2 cellular contexts compared by ENCODE assay signal in the genomic region with DNA sequence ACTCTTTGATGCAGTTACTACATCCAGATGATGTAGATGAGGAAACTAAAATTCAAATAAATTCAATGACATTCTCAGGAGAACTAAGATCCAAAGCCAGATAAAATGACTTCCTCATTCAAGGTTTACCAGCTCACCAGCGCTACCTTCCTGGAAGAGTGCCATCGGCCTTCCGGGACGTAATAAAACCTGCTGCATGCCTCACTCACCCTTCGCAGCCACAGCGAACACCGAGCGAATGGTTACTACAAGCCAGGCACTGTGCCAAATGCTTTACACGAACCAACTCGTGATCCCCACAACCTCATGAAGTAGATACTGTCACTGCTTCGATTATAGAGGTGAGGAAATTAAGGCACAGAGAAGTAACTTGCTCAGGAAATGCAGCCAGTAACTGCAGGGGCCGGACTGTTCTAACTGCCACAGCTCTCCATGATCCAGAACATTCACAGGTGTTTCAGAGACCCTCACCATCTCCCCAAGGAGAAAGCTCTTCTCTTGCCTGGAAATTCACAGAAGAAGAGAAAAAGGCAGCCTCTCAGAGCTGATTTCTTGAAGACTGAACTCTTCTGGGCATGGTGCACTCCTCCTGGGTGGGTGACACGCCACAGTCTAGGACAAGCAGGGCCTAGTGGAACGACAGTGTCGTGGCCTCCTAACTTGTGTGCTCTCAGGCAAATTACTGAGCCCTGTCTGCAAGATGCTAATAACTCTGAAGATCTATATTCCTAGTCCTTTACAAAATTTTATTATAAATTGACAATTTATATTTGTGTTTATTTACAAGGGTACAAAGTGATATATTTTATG.
TF ChIP-seq lines count a peak whose summit lies in the region.

No MANE protein-coding gene starts in this region.

TF ChIP-seq in IMR-90, 13 proteins besides CTCF, POLR2A, EP300 and RAD21 (continued from another document):
- TF ChIP-seq FOS (IDR thresholded peaks at IDR 0.05; ENCODE audit: low read depth, low read length) (no peak), MAFK (IDR thresholded peaks at IDR 0.05; ENCODE audit: low read depth, low read length) (no peak), RFX5 (IDR thresholded peaks at IDR 0.05; ENCODE audit: low read depth, low read length) (no peak), CEBPB (IDR thresholded peaks at IDR 0.05; ENCODE audit: low read depth, low read length) (no peak), BHLHE40 (IDR thresholded peaks at IDR 0.05; ENCODE audit: low read depth, low read length) (no peak), MXI1 (IDR thresholded peaks at IDR 0.05; ENCODE audit: borderline replicate concordance, low read depth, low read length) (no peak), SMC3 (IDR thresholded peaks at IDR 0.05; ENCODE audit: low read depth, low read length) (no peak), CHD1 (IDR thresholded peaks at IDR 0.05; ENCODE audit: low read depth, low read length) (no peak), MAZ (IDR thresholded peaks at IDR 0.05; ENCODE audit: borderline replicate concordance, low read depth, low read length) (no peak), NFE2L2 (IDR thresholded peaks at IDR 0.05; ENCODE audit: low read depth, low read length) (no peak)
- TF ChIP-seq, protein P1, sequence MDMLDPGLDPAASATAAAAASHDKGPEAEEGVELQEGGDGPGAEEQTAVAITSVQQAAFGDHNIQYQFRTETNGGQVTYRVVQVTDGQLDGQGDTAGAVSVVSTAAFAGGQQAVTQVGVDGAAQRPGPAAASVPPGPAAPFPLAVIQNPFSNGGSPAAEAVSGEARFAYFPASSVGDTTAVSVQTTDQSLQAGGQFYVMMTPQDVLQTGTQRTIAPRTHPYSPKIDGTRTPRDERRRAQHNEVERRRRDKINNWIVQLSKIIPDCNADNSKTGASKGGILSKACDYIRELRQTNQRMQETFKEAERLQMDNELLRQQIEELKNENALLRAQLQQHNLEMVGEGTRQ (IDR thresholded peaks at IDR 0.05; ENCODE audit: low read depth, low read length), result no peak

TF ChIP-seq in SK-N-SH treated with all-trans-retinoic acid at 6 μM for 48 hours, 23 proteins besides CTCF, POLR2A, EP300 and RAD21 (continued from another document):
- TF ChIP-seq TCF4 (CRISPR knock-in tag; IDR thresholded peaks at IDR 0.05; ENCODE audit: borderline replicate concordance), result no peak
- TF ChIP-seq, protein P2, sequence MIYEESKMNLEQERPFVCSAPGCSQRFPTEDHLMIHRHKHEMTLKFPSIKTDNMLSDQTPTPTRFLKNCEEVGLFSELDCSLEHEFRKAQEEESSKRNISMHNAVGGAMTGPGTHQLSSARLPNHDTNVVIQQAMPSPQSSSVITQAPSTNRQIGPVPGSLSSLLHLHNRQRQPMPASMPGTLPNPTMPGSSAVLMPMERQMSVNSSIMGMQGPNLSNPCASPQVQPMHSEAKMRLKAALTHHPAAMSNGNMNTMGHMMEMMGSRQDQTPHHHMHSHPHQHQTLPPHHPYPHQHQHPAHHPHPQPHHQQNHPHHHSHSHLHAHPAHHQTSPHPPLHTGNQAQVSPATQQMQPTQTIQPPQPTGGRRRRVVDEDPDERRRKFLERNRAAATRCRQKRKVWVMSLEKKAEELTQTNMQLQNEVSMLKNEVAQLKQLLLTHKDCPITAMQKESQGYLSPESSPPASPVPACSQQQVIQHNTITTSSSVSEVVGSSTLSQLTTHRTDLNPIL (CRISPR knock-in tag; IDR thresholded peaks at IDR 0.05; ENCODE audit: low read depth), result no peak
- TF ChIP-seq, protein P3, sequence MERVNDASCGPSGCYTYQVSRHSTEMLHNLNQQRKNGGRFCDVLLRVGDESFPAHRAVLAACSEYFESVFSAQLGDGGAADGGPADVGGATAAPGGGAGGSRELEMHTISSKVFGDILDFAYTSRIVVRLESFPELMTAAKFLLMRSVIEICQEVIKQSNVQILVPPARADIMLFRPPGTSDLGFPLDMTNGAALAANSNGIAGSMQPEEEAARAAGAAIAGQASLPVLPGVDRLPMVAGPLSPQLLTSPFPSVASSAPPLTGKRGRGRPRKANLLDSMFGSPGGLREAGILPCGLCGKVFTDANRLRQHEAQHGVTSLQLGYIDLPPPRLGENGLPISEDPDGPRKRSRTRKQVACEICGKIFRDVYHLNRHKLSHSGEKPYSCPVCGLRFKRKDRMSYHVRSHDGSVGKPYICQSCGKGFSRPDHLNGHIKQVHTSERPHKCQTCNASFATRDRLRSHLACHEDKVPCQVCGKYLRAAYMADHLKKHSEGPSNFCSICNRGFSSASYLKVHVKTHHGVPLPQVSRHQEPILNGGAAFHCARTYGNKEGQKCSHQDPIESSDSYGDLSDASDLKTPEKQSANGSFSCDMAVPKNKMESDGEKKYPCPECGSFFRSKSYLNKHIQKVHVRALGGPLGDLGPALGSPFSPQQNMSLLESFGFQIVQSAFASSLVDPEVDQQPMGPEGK (CRISPR knock-in tag; IDR thresholded peaks at IDR 0.05; ENCODE audit: borderline replicate concordance), result no peak
- TF ChIP-seq, protein P4, sequence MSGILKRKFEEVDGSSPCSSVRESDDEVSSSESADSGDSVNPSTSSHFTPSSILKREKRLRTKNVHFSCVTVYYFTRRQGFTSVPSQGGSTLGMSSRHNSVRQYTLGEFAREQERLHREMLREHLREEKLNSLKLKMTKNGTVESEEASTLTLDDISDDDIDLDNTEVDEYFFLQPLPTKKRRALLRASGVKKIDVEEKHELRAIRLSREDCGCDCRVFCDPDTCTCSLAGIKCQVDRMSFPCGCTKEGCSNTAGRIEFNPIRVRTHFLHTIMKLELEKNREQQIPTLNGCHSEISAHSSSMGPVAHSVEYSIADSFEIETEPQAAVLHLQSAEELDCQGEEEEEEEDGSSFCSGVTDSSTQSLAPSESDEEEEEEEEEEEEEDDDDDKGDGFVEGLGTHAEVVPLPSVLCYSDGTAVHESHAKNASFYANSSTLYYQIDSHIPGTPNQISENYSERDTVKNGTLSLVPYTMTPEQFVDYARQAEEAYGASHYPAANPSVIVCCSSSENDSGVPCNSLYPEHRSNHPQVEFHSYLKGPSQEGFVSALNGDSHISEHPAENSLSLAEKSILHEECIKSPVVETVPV (CRISPR knock-in tag; IDR thresholded peaks at IDR 0.05), result no peak
- TF ChIP-seq ISL1 (CRISPR knock-in tag; IDR thresholded peaks at IDR 0.05), result no peak
- TF ChIP-seq SNAI2 (CRISPR knock-in tag; IDR thresholded peaks at IDR 0.05), result no peak
- TF ChIP-seq, protein P5, sequence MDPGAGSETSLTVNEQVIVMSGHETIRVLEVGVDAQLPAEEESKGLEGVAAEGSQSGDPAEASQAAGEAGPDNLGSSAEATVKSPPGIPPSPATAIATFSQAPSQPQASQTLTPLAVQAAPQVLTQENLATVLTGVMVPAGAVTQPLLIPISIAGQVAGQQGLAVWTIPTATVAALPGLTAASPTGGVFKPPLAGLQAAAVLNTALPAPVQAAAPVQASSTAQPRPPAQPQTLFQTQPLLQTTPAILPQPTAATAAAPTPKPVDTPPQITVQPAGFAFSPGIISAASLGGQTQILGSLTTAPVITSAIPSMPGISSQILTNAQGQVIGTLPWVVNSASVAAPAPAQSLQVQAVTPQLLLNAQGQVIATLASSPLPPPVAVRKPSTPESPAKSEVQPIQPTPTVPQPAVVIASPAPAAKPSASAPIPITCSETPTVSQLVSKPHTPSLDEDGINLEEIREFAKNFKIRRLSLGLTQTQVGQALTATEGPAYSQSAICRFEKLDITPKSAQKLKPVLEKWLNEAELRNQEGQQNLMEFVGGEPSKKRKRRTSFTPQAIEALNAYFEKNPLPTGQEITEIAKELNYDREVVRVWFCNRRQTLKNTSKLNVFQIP (CRISPR knock-in tag; IDR thresholded peaks at IDR 0.05; ENCODE audit: borderline replicate concordance, low read depth), result no peak
- no peak for TF ChIP-seq ZFP30 (CRISPR knock-in tag; IDR thresholded peaks at IDR 0.05)
- no peak for TF ChIP-seq ZNF8 (CRISPR knock-in tag; IDR thresholded peaks at IDR 0.05)
- TF ChIP-seq TOX (CRISPR knock-in tag; IDR thresholded peaks at IDR 0.05; ENCODE audit: borderline replicate concordance), result no peak
- TF ChIP-seq ARNTL (CRISPR knock-in tag; IDR thresholded peaks at IDR 0.05; ENCODE audit: borderline replicate concordance, low read depth), result no peak
